Comparison of ENCODE assay signal across 24 cellular contexts in genomic region chr7:29971566-29972314, GRCh38. TPM values are rescaled to one million over a fixed set of nuclear protein-coding genes. Genes with fewer than 3 reads are reported as not detected.
DNase-seq lines count a peak whose midpoint lies in the region; ATAC-seq, FAIRE-seq and TF ChIP-seq lines count a peak whose summit lies in the region.
"Had no signal": no experiment of that assay in that cellular context is flagged by ENCODE, and none has a peak within 500 bp of the region (broad histone marks: within the 10 kb centered on the region; RNA-seq: fewer than 3 reads in every experiment).

No MANE protein-coding gene starts in this region.

- intact Hi-C loops in dorsolateral prefrontal cortex (cut with DNase I) (loop anchor here in 1 of 2 donors (5.0 kb wide), 1 partner anchor 56 kb away; the partner anchor contains the start of genes FKBP14 and PLEKHA8), CD14-positive monocyte (cut with micrococcal nuclease) (no loop called here), cardiac septum (cut with DNase I) (no loop called here)

- no peak for TF ChIP-seq POLR2A in A549 (IDR thresholded peaks at IDR 0.05; ENCODE audit: low read length)

- FAIRE-seq in A549 (lab: Jason Lieb, UNC) = no peak
- FAIRE-seq: GM19239 had no signal

- POLR2A ChIA-PET in A549 (lab: Yijun Ruan, JAX) = no interaction called here

- no peak for TF ChIP-seq RAD21 in A549 (conservative IDR thresholded peaks at IDR 0.05 in 1 of 2, IDR thresholded peaks at IDR 0.05 in 1 of 2)

- no peak for TF ChIP-seq CTCF in A549 (IDR thresholded peaks at IDR 0.05)
- TF ChIP-seq CTCF in dorsolateral prefrontal cortex (IDR thresholded peaks at IDR 0.05 in 54 of 56, conservative IDR thresholded peaks at IDR 0.05 in 2 of 56; ENCODE audit: low read depth in 1 of 56, partially characterized antibody in 56 of 56) = no peak
- no peak for TF ChIP-seq CTCF in osteocyte (IDR thresholded peaks at IDR 0.05)
- no peak for TF ChIP-seq CTCF in CD14-positive monocyte (IDR thresholded peaks at IDR 0.05)

- no peak overlapping the region for H3K27ac ChIP-seq in A549
- peak overlapping the region in 57 of 59 donors; percentile 1 to 86 (median 58) for H3K27ac ChIP-seq in dorsolateral prefrontal cortex
- H3K27ac ChIP-seq: RWPE1 had no signal

- no peaks in the 10 kb centered on the region for H3K27me3 ChIP-seq in dorsolateral prefrontal cortex
- H3K27me3 ChIP-seq: MG63 had no signal

- H3K4me3 ChIP-seq in A549 = no peak overlapping the region
- H3K4me3 ChIP-seq in dorsolateral prefrontal cortex = peak overlapping the region in 1 of 59 donors; percentile 17
- H3K4me3 ChIP-seq: MG63 had no signal

- H3K9me3 Mint-ChIP-seq in osteocyte (ENCODE audit: unreplicated experiment) (peaks cover 9% of the 10 kb centered on the region), CD14-positive monocyte (peaks cover 0 to 4% (median 0%) of the 10 kb centered on the region in 7 donors)
- no peaks in the 10 kb centered on the region for H3K9me3 Mint-ChIP-seq in activated T-cell treated with anti-CD3 and anti-CD28 coated beads, Interleukin-2, amount 50 U/mL, for 4 hours

- TF ChIP-seq EP300 in A549 (IDR thresholded peaks at IDR 0.05) = no peak

- no peaks in the 10 kb centered on the region for H3K4me1 ChIP-seq in A549

- DNase-seq in A549 (ENCODE audit: low read depth in 1 of 2, low spot score in 1 of 2) = no peak
- peak; percentile 95 for DNase-seq in amniotic epithelial cell (ENCODE audit: low read depth)
- DNase-seq in dorsolateral prefrontal cortex = no peak
- peak; percentile 5 for DNase-seq in osteocyte (ENCODE audit: extremely low spot score, unreplicated experiment)
- DNase-seq in activated T-cell treated with anti-CD3 and anti-CD28 coated beads, Interleukin-2, amount 50 U/mL, for 4 hours = no peak
- no peak for DNase-seq in CD14-positive monocyte (ENCODE audit: low spot score)
- DNase-seq in cardiac septum (ENCODE audit: low spot score) = no peak
- DNase-seq: 8988T; CD4-positive, CD25-positive, alpha-beta regulatory T cell; DMS153; DND-41; H7; KBM-7; MG63; NCI-H1105 treated with DMSO at 0.1 percent for 48 hours; NCI-H146; NCI-H1930; NCI-H2107; NCI-H510A; NCI-H69; SHP77 had no signal

- CTCF ChIA-PET in A549 (lab: Yijun Ruan, JAX) = interaction anchor here (0.8 to 1.5 kb wide), 2 partner anchors 51 to 93 kb away, joined by 3 read pairs; no protein-coding TSS in a partner anchor

- ATAC-seq in A549 = no peak
- no peak for ATAC-seq in activated T-cell treated with anti-CD3 and anti-CD28 coated beads, Interleukin-2, amount 50 U/mL, for 4 hours
- ATAC-seq: Panc1 had no signal

- H3K36me3 Mint-ChIP-seq in osteocyte (ENCODE audit: unreplicated experiment) = peaks cover 18% of the 10 kb centered on the region
- H3K36me3 Mint-ChIP-seq in activated T-cell treated with anti-CD3 and anti-CD28 coated beads, Interleukin-2, amount 50 U/mL, for 4 hours (ENCODE audit: insufficient read depth) = no peaks in the 10 kb centered on the region
- H3K36me3 Mint-ChIP-seq in CD14-positive monocyte = peaks cover 12 to 13% of the 10 kb centered on the region in 2 donors
- H3K36me3 Mint-ChIP-seq: CD4-positive, CD25-positive, alpha-beta regulatory T cell had no signal

- H3K4me1 Mint-ChIP-seq in osteocyte (ENCODE audit: unreplicated experiment) = peaks cover 33% of the 10 kb centered on the region
- peaks cover 8% of the 10 kb centered on the region for H3K4me1 Mint-ChIP-seq in activated T-cell treated with anti-CD3 and anti-CD28 coated beads, Interleukin-2, amount 50 U/mL, for 4 hours (ENCODE audit: low read depth)
- H3K4me1 Mint-ChIP-seq in CD14-positive monocyte = peaks cover 27% of the 10 kb centered on the region

- no peak overlapping the region for H3K4me2 ChIP-seq in A549

- H3K27ac Mint-ChIP-seq in osteocyte (ENCODE audit: unreplicated experiment) = no peak overlapping the region
- H3K27ac Mint-ChIP-seq in CD14-positive monocyte = no peak overlapping the region
- H3K27ac Mint-ChIP-seq: CD4-positive, CD25-positive, alpha-beta regulatory T cell had no signal

- no peaks in the 10 kb centered on the region for H3K9me3 ChIP-seq in A549
- H3K9me3 ChIP-seq: MG63 had no signal

- WGBS in A549 (ENCODE audit: missing lambda C conversion rate) = 95% methylated on average over 5 of the region's 5 CpGs

- H3K4me3 Mint-ChIP-seq in osteocyte (ENCODE audit: unreplicated experiment) (no peak overlapping the region), CD14-positive monocyte (no peak overlapping the region)
- H3K4me3 Mint-ChIP-seq in activated T-cell treated with anti-CD3 and anti-CD28 coated beads, Interleukin-2, amount 50 U/mL, for 4 hours = no peak overlapping the region
- H3K4me3 Mint-ChIP-seq: CD4-positive, CD25-positive, alpha-beta regulatory T cell had no signal

- no peaks in the 10 kb centered on the region for H3K27me3 Mint-ChIP-seq in osteocyte (ENCODE audit: unreplicated experiment)
- H3K27me3 Mint-ChIP-seq in activated T-cell treated with anti-CD3 and anti-CD28 coated beads, Interleukin-2, amount 50 U/mL, for 4 hours (ENCODE audit: low read depth) = peaks cover 23% of the 10 kb centered on the region
- H3K27me3 Mint-ChIP-seq in CD14-positive monocyte (ENCODE audit: low read depth in 3 of 3) = peaks cover 0 to 3% (median 0%) of the 10 kb centered on the region in 3 donors

TF ChIP-seq in A549, 52 proteins besides CTCF, POLR2A, EP300 and RAD21:
- TF ChIP-seq SREBF2 (IDR thresholded peaks at IDR 0.05) = no peak
- TF ChIP-seq MAFK (IDR thresholded peaks at IDR 0.05; ENCODE audit: partially characterized antibody) = peak; percentile 92

RNA-seq across cellular contexts. Expression of gene SCRN1, which starts 17.9 kb away (rescaled TPM):
- polyA plus RNA-seq in A549 (2011; rRNA removed) = 80.0 and 88.9 TPM in 2 replicates
- polyA plus RNA-seq in A549 (2012; cell fraction: cytosol; rRNA removed) = 19.3 and 23.4 TPM in 2 replicates
- 16.8 and 22.4 TPM in 2 replicates for polyA plus RNA-seq in A549 (2012; cell fraction: nucleus; rRNA removed)
- 46.2 to 49.7 TPM (median 49.1 TPM) in 3 replicates for polyA plus RNA-seq in A549 (2017; fragmentation: RNase III; extraction: RNeasy Plus Mini Kit Qiagen cat#74134 plus additional on column Dnase treatment)
- polyA minus RNA-seq in A549 (2011; rRNA and poly(A)+ RNA removed) = 71.8 and 78.4 TPM in 2 replicates
- 100 to 1,000 TPM; 200 to 387 (median 298) TPM for total RNA-seq in dorsolateral prefrontal cortex
- total RNA-seq in osteocyte = 104 and 106 TPM in 2 replicates
- total RNA-seq in activated T-cell treated with anti-CD3 and anti-CD28 coated beads, Interleukin-2, amount 50 U/mL, for 4 hours = 1 to 10 TPM; 1.5 to 4.2 (median 1.7) TPM
- polyA plus RNA-seq in CD14-positive monocyte = 10 to 100 TPM in 1 of 2 donors, 1 to 10 TPM in 1; 8.4 to 12.1 TPM
- total RNA-seq in cardiac septum = 30.4 TPM

RNA-seq across cellular contexts. Expression of gene FKBP14, which starts 54.8 kb away (rescaled TPM):
- polyA plus RNA-seq in A549 (2011; rRNA removed) (17.7 and 22.8 TPM in 2 replicates), A549 (2017; fragmentation: RNase III; extraction: RNeasy Plus Mini Kit Qiagen cat#74134 plus additional on column Dnase treatment) (10.6 to 11.1 TPM (median 10.7 TPM) in 3 replicates), CD14-positive monocyte (1 to 10 TPM in 1 of 2 donors, under 1 TPM in 1; 0.43 to 1.1 TPM)
- 3.7 and 3.9 TPM in 2 replicates for polyA plus RNA-seq in A549 (2012; cell fraction: cytosol; rRNA removed)
- 1.6 and 2.3 TPM in 2 replicates for polyA plus RNA-seq in A549 (2012; cell fraction: nucleus; rRNA removed)
- 4.7 and 6.4 TPM in 2 replicates for polyA minus RNA-seq in A549 (2011; rRNA and poly(A)+ RNA removed)
- total RNA-seq in dorsolateral prefrontal cortex (10 to 100 TPM in 102 of 120 experiments, 1 to 10 TPM in 18; 7.0 to 20.9 (median 12.4) TPM), osteocyte (34.6 and 35.9 TPM in 2 replicates), cardiac septum (13.8 TPM)
- 1 to 10 TPM; 5.3 to 7.0 (median 5.9) TPM for total RNA-seq in activated T-cell treated with anti-CD3 and anti-CD28 coated beads, Interleukin-2, amount 50 U/mL, for 4 hours

RNA-seq across cellular contexts. Expression of gene PLEKHA8, which starts 56.5 kb away (rescaled TPM):
- 10.6 and 10.9 TPM in 2 replicates for polyA plus RNA-seq in A549 (2011; rRNA removed)
- 1.7 TPM in 2 replicates for polyA plus RNA-seq in A549 (2012; cell fraction: cytosol; rRNA removed)
- 0.94 and 1.8 TPM in 2 replicates for polyA plus RNA-seq in A549 (2012; cell fraction: nucleus; rRNA removed)
- polyA plus RNA-seq in A549 (2017; fragmentation: RNase III; extraction: RNeasy Plus Mini Kit Qiagen cat#74134 plus additional on column Dnase treatment) = 5.9 to 6.6 TPM (median 6.2 TPM) in 3 replicates
- 8.5 and 9.8 TPM in 2 replicates for polyA minus RNA-seq in A549 (2011; rRNA and poly(A)+ RNA removed)
- total RNA-seq in dorsolateral prefrontal cortex = 10 to 100 TPM; 11.8 to 29.6 (median 17.7) TPM
- 19.5 and 23.1 TPM in 2 replicates for total RNA-seq in osteocyte
- 1 to 10 TPM; 5.2 to 6.1 (median 5.4) TPM for total RNA-seq in activated T-cell treated with anti-CD3 and anti-CD28 coated beads, Interleukin-2, amount 50 U/mL, for 4 hours
- polyA plus RNA-seq in CD14-positive monocyte = 1 to 10 TPM; 2.4 to 2.7 TPM
- total RNA-seq in cardiac septum = 5.7 TPM

Comparison
In these comparisons a context has a peak if more than half of its experiments do, and no peak if none do; other contexts are left out.
1. DNase-seq: peak in amniotic epithelial cell (single experiment) and osteocyte (single experiment); none in A549 (0 of 2), dorsolateral prefrontal cortex (0 of 10), activated T-cell treated with anti-CD3 and anti-CD28 coated beads, Interleukin-2, amount 50 U/mL, for 4 hours (single experiment), CD14-positive monocyte (single experiment) and cardiac septum (single experiment).
2. H3K27ac ChIP-seq: peak in dorsolateral prefrontal cortex (57 of 59); none in A549 (0 of 2).